Comparison of ENCODE assay signal across 29 cellular contexts in the genomic region with DNA sequence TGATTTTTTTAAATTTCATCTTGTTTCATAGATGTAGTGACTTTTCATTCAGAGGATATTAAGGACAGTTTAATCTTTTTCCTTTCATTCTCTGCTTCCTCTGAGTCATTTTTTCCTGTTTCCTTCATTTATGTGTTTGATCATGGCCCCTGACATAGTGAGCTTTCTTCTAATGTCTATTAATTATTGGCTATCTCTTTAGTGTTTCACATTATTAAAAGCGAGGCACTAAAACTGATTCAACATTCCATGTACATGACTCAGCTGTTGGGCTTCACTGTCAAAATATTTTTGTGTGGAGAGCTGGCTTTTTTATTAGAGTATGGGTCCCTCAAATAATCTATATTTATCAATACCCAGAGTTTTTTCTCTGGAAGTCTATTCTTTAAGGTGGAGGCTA.
"Had no signal": no experiment of that assay in that cellular context is flagged by ENCODE, and none has a peak within 500 bp of the region (broad histone marks: within the 10 kb centered on the region; RNA-seq: fewer than 3 reads in every experiment).

No MANE protein-coding gene starts in this region.

- DNase-seq: activated CD4-positive, alpha-beta memory T cell treated with anti-CD3 and anti-CD28 coated beads, Interleukin-2, amount 10 ng/mL, durations not matched to agents 7 days and 5 days; activated CD4-positive, alpha-beta T cell treated with anti-CD3 and anti-CD28 coated beads for 1 hour; activated CD4-positive, alpha-beta T cell treated with anti-CD3 and anti-CD28 coated beads for 4 hours; activated CD4-positive, alpha-beta T cell treated with anti-CD3 and anti-CD28 coated beads, Interleukin-2, amount 10 ng/mL, durations not matched to agents 7 days and 5 days; activated CD4-positive, alpha-beta T cell treated with anti-CD3 and anti-CD28 coated beads, Interleukin-2, amount 50 U/mL, for 4 hours; activated CD8-positive, alpha-beta memory T cell treated with anti-CD3 and anti-CD28 coated beads, Interleukin-2, amount 50 U/mL, for 48 hours; activated gamma-delta T cell; activated naive CD4-positive, alpha-beta T cell; activated naive CD4-positive, alpha-beta T cell treated with anti-CD3 and anti-CD28 coated beads, Interleukin-2, amount 10 ng/mL, durations not matched to agents 7 days and 5 days; activated naive CD8-positive, alpha-beta T cell treated with anti-CD3 and anti-CD28 coated beads, Interleukin-2, amount 10 ng/mL, durations not matched to agents 7 days and 5 days; activated T-cell treated with anti-CD3 and anti-CD28 coated beads for 4 hours; activated T-cell treated with anti-CD3 and anti-CD28 coated beads, Interleukin-2, amount 50 U/mL, for 24 hours; activated T-cell treated with anti-CD3 and anti-CD28 coated beads, Interleukin-2, amount 50 U/mL, for 72 hours; effector CD4-positive, alpha-beta T cell; effector memory CD8-positive, alpha-beta T cell; foreskin fibroblast; head of caudate nucleus; T-helper 2 cell had no signal

- H3K36me3 Mint-ChIP-seq: activated naive CD4-positive, alpha-beta T cell treated with anti-CD3 and anti-CD28 coated beads, Interleukin-2, amount 10 ng/mL, durations not matched to agents 7 days and 5 days; activated naive CD4-positive, alpha-beta T cell treated with anti-CD3 and anti-CD28 coated beads, Interleukin-2, amount 50 U/mL, for 72 hours; activated naive CD8-positive, alpha-beta T cell treated with anti-CD3 and anti-CD28 coated beads, Interleukin-2, amount 10 ng/mL, durations not matched to agents 7 days and 5 days; brain; WTC11 had no signal

- H3K4me3 ChIP-seq: ascending aorta, coronary artery had no signal

- H3K4me3 Mint-ChIP-seq: activated CD4-positive, alpha-beta memory T cell treated with anti-CD3 and anti-CD28 coated beads, Interleukin-2, amount 10 ng/mL, durations not matched to agents 7 days and 5 days; activated CD4-positive, alpha-beta T cell treated with anti-CD3 and anti-CD28 coated beads, Interleukin-2, amount 10 ng/mL, durations not matched to agents 7 days and 5 days; activated naive CD4-positive, alpha-beta T cell treated with anti-CD3 and anti-CD28 coated beads, Interleukin-2, amount 10 ng/mL, durations not matched to agents 7 days and 5 days; activated naive CD8-positive, alpha-beta T cell treated with anti-CD3 and anti-CD28 coated beads, Interleukin-2, amount 10 ng/mL, durations not matched to agents 7 days and 5 days; activated T-cell treated with anti-CD3 and anti-CD28 coated beads, Interleukin-2, amount 50 U/mL, for 24 hours; activated T-cell treated with anti-CD3 and anti-CD28 coated beads, Interleukin-2, amount 50 U/mL, for 72 hours; brain; central memory CD8-positive, alpha-beta T cell; dendritic cell treated with granulocyte-macrophage colony-stimulating factor and Interleukin-4, amounts not matched to agents 40 ng/mL and 50 ng/mL, for 4 days; effector memory CD8-positive, alpha-beta T cell; WTC11 had no signal

- H3K9me3 ChIP-seq: ascending aorta had no signal

- ATAC-seq: activated naive CD4-positive, alpha-beta T cell treated with anti-CD3 and anti-CD28 coated beads, Interleukin-2, amount 50 U/mL, for 72 hours; activated T-cell treated with anti-CD3 and anti-CD28 coated beads, Interleukin-2, amount 50 U/mL, for 72 hours; effector memory CD8-positive, alpha-beta T cell; esophagus mucosa; WTC11 had no signal

- H3K27ac Mint-ChIP-seq: activated CD4-positive, alpha-beta memory T cell treated with anti-CD3 and anti-CD28 coated beads, Interleukin-2, amount 10 ng/mL, durations not matched to agents 7 days and 5 days; activated CD4-positive, alpha-beta T cell treated with anti-CD3 and anti-CD28 coated beads, Interleukin-2, amount 10 ng/mL, durations not matched to agents 7 days and 5 days; activated naive CD4-positive, alpha-beta T cell treated with anti-CD3 and anti-CD28 coated beads, Interleukin-2, amount 10 ng/mL, durations not matched to agents 7 days and 5 days; activated naive CD8-positive, alpha-beta T cell treated with anti-CD3 and anti-CD28 coated beads, Interleukin-2, amount 10 ng/mL, durations not matched to agents 7 days and 5 days; activated T-cell treated with anti-CD3 and anti-CD28 coated beads, Interleukin-2, amount 50 U/mL, for 24 hours; activated T-cell treated with anti-CD3 and anti-CD28 coated beads, Interleukin-2, amount 50 U/mL, for 72 hours; brain; dendritic cell treated with granulocyte-macrophage colony-stimulating factor and Interleukin-4, amounts not matched to agents 40 ng/mL and 50 ng/mL, for 4 days; effector memory CD8-positive, alpha-beta T cell; WTC11 had no signal

- H3K36me3 ChIP-seq: ascending aorta had no signal

- H3K4me1 ChIP-seq: ascending aorta had no signal

- H3K27me3 ChIP-seq: ascending aorta had no signal

- H3K27ac ChIP-seq: ascending aorta, coronary artery, epithelial cell of prostate, VCaP had no signal

- H3K9me3 Mint-ChIP-seq: activated CD4-positive, alpha-beta memory T cell treated with anti-CD3 and anti-CD28 coated beads, Interleukin-2, amount 10 ng/mL, durations not matched to agents 7 days and 5 days; activated CD4-positive, alpha-beta T cell treated with anti-CD3 and anti-CD28 coated beads, Interleukin-2, amount 10 ng/mL, durations not matched to agents 7 days and 5 days; activated naive CD4-positive, alpha-beta T cell treated with anti-CD3 and anti-CD28 coated beads, Interleukin-2, amount 10 ng/mL, durations not matched to agents 7 days and 5 days; activated T-cell treated with anti-CD3 and anti-CD28 coated beads, Interleukin-2, amount 50 U/mL, for 24 hours; brain; dendritic cell treated with granulocyte-macrophage colony-stimulating factor and Interleukin-4, amounts not matched to agents 40 ng/mL and 50 ng/mL, for 4 days had no signal

- FAIRE-seq: bronchial epithelial cell had no signal

- H3K4me1 Mint-ChIP-seq: activated CD4-positive, alpha-beta memory T cell treated with anti-CD3 and anti-CD28 coated beads, Interleukin-2, amount 10 ng/mL, durations not matched to agents 7 days and 5 days; activated CD4-positive, alpha-beta T cell treated with anti-CD3 and anti-CD28 coated beads, Interleukin-2, amount 10 ng/mL, durations not matched to agents 7 days and 5 days; activated naive CD4-positive, alpha-beta T cell treated with anti-CD3 and anti-CD28 coated beads, Interleukin-2, amount 10 ng/mL, durations not matched to agents 7 days and 5 days; activated naive CD8-positive, alpha-beta T cell treated with anti-CD3 and anti-CD28 coated beads, Interleukin-2, amount 10 ng/mL, durations not matched to agents 7 days and 5 days; brain; central memory CD8-positive, alpha-beta T cell; WTC11 had no signal

- H3K27me3 Mint-ChIP-seq: activated CD4-positive, alpha-beta memory T cell treated with anti-CD3 and anti-CD28 coated beads, Interleukin-2, amount 10 ng/mL, durations not matched to agents 7 days and 5 days; activated CD4-positive, alpha-beta T cell treated with anti-CD3 and anti-CD28 coated beads, Interleukin-2, amount 10 ng/mL, durations not matched to agents 7 days and 5 days; activated naive CD4-positive, alpha-beta T cell treated with anti-CD3 and anti-CD28 coated beads, Interleukin-2, amount 10 ng/mL, durations not matched to agents 7 days and 5 days; activated naive CD8-positive, alpha-beta T cell treated with anti-CD3 and anti-CD28 coated beads, Interleukin-2, amount 10 ng/mL, durations not matched to agents 7 days and 5 days; activated T-cell treated with anti-CD3 and anti-CD28 coated beads, Interleukin-2, amount 50 U/mL, for 24 hours; brain; central memory CD8-positive, alpha-beta T cell; dendritic cell treated with granulocyte-macrophage colony-stimulating factor and Interleukin-4, amounts not matched to agents 40 ng/mL and 50 ng/mL, for 4 days; effector memory CD8-positive, alpha-beta T cell had no signal
